ENCODE assay signal across 21 cellular contexts in the genomic region with DNA sequence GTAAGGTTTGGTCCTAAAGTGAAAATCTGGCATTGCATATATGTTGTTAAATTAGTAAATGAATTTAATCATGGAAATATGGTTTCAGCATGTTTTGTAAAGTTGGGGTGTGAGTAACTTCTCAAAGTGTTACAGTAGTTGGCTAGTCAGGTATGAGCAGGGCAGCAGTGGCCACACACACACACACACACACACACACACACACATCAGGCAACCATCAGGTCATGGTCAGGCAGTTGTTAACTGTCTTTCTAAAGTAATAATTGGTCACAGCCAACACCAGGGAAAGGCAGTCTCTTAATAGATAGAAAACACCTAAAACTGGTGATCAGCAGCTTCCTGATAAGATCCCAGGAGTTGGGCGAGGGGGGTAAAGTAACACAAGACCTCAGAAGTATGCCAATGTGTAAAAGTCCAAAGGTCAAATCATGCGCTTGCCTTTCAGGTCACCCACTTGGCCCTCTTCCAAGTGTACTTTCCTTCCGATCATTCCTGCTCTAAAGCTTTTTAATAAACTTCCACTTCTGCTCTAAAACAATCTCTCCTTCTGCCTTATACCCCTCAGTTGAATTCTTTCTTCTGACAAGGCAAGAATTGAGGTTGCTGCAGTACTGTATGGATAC.
DNase-seq lines count a peak whose midpoint lies in the region; ATAC-seq, FAIRE-seq and TF ChIP-seq lines count a peak whose summit lies in the region.
"Had no signal": no experiment of that assay in that cellular context is flagged by ENCODE, and none has a peak within 500 bp of the region (broad histone marks: within the 10 kb centered on the region; RNA-seq: fewer than 3 reads in every experiment).

No MANE protein-coding gene starts in this region.

- H3K9me1 ChIP-seq in endothelial cell of umbilical vein (replicated peaks; ENCODE audit: control insufficient read depth, extremely low read depth, insufficient read depth, low read length): no peaks in the 10 kb centered on the region

- DNase-seq in LoVo (ENCODE audit: low spot score): peak; percentile 53
- peak; percentile 12 for DNase-seq in endothelial cell of umbilical vein (ENCODE audit: low read depth, low spot score)
- peak; percentile 46 for DNase-seq in mucosa of gallbladder (ENCODE audit: low spot score)
- DNase-seq in foreskin melanocyte: no peak
- no peak for DNase-seq in GM19240 (ENCODE audit: insufficient read length, low spot score)
- no peak for DNase-seq in occipital lobe (lab: John Stamatoyannopoulos, UW)
- DNase-seq: DMS79 treated with DMSO at 0.1 percent for 48 hours, KBM-7, NCI-H1048, NCI-H1694, NCI-H345, NCI-H526 treated with DMSO at 0.1 percent for 48 hours had no signal

- no peak for TF ChIP-seq CTCF in 22Rv1 (IDR thresholded peaks at IDR 0.05)
- TF ChIP-seq CTCF in endothelial cell of umbilical vein (IDR thresholded peaks at IDR 0.05; ENCODE audit: extremely low read depth in 1 of 2, insufficient read depth in 1 of 2, low read depth in 1 of 2, low read length in 2 of 2): no peak

- ATAC-seq in HG02763 (IDR thresholded peaks at IDR 0.05; ENCODE audit: unreplicated experiment): no peak
- ATAC-seq: HCT116 had no signal

- H4K20me1 ChIP-seq in endothelial cell of umbilical vein (replicated peaks; ENCODE audit: control insufficient read depth, extremely low read depth, insufficient read depth, low read length): no peaks in the 10 kb centered on the region

- no peak overlapping the region for H3K9ac ChIP-seq in endothelial cell of umbilical vein (replicated peaks; ENCODE audit: extremely low read depth, insufficient read depth, low read length)

- BruUV-seq in endothelial cell of umbilical vein (replicated peaks; lab: Mats Ljungman, UMichigan): no TSS peak

- H3K4me1 ChIP-seq in endothelial cell of umbilical vein (ENCODE audit: control insufficient read depth, extremely low read depth, insufficient read depth, low read length): peaks cover 4% of the 10 kb centered on the region

- no peak for FAIRE-seq in endothelial cell of umbilical vein (lab: Jason Lieb, UNC)
- FAIRE-seq: A204.1, G401.6, GM12892, GM19239 had no signal

- dilution Hi-C loops in endothelial cell of umbilical vein (cut with MboI; ENCODE audit: extremely low pct_ligation_motif_present, low sequenced_read_pairs): no loop called here

- H3K36me3 ChIP-seq in endothelial cell of umbilical vein (ENCODE audit: control insufficient read depth in 2 of 2, extremely low read depth in 1 of 2, insufficient read depth in 2 of 2, low read length in 2 of 2): no peaks in the 10 kb centered on the region

- H3K27ac ChIP-seq in 22Rv1 (peak overlapping the region; percentile 28; the same call in 1 of the 2 replicates), endothelial cell of umbilical vein (ENCODE audit: insufficient read depth, low read depth, low read length) (no peak overlapping the region)
- H3K27ac ChIP-seq: C4-2B, SK-N-MC had no signal

- H3K4me3 ChIP-seq in endothelial cell of umbilical vein (replicated peaks in 1 of 3; ENCODE audit: insufficient read depth in 1 of 3, low read depth in 1 of 3, low read length in 3 of 3): no peak overlapping the region
- H3K4me3 ChIP-seq: SK-N-MC had no signal

- TF ChIP-seq POLR2A in endothelial cell of umbilical vein (IDR thresholded peaks at IDR 0.05; ENCODE audit: low read depth, low read length): no peak

- CTCF ChIA-PET in endothelial cell of umbilical vein (lab: Charles Lee): interaction anchor here (0.8 kb wide), 1 partner anchor 12 kb away, joined by 3 read pairs; no protein-coding TSS in a partner anchor

- POLR2A ChIA-PET in endothelial cell of umbilical vein (lab: Charles Lee): no interaction called here

- H2AFZ ChIP-seq in endothelial cell of umbilical vein (ENCODE audit: low read depth, low read length): no peak overlapping the region

- intact Hi-C loops in endothelial cell of umbilical vein (cut with micrococcal nuclease): no loop called here

- no peak overlapping the region for H3K4me2 ChIP-seq in endothelial cell of umbilical vein (ENCODE audit: insufficient read depth, low read length)

- peaks cover 0 to 1% of the 10 kb centered on the region in 2 experiments for H3K27me3 ChIP-seq in endothelial cell of umbilical vein (ENCODE audit: control insufficient read depth in 2 of 2, insufficient read depth in 2 of 2, low read length in 2 of 2)

- H3K79me2 ChIP-seq in endothelial cell of umbilical vein (ENCODE audit: control insufficient read depth, insufficient read depth, low read length): no peaks in the 10 kb centered on the region

- H3K9me3 ChIP-seq in endothelial cell of umbilical vein (replicated peaks; ENCODE audit: control insufficient read depth, insufficient read depth, low read length): no peaks in the 10 kb centered on the region

TF ChIP-seq in endothelial cell of umbilical vein, 7 proteins besides CTCF, POLR2A, EP300 and RAD21:
- TF ChIP-seq, protein P1, sequence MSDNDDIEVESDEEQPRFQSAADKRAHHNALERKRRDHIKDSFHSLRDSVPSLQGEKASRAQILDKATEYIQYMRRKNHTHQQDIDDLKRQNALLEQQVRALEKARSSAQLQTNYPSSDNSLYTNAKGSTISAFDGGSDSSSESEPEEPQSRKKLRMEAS (IDR thresholded peaks at IDR 0.05; ENCODE audit: insufficient read depth, insufficient read length): no peak
- no peak for TF ChIP-seq MYC (IDR thresholded peaks at IDR 0.05; ENCODE audit: low read depth, low read length)
- no peak for TF ChIP-seq GATA2 (IDR thresholded peaks at IDR 0.05; ENCODE audit: insufficient read depth, insufficient read length, low read depth, low read length)
- TF ChIP-seq FOS (IDR thresholded peaks at IDR 0.05; ENCODE audit: borderline replicate concordance, insufficient read depth, low read length): no peak
- TF ChIP-seq JUN (IDR thresholded peaks at IDR 0.05; ENCODE audit: borderline replicate concordance, insufficient read depth, insufficient read length, low read depth): no peak
- TF ChIP-seq POLR2AphosphoS5 (IDR thresholded peaks at IDR 0.05; ENCODE audit: insufficient read depth, low read depth, low read length): no peak
- no peak for TF ChIP-seq EZH2 (IDR thresholded peaks at IDR 0.05; ENCODE audit: borderline replicate concordance, low read depth, low read length, severe bottlenecking)

Comparison
In these comparisons a context has a peak if more than half of its experiments do, and no peak if none do; other contexts are left out.
1. DNase-seq: peak in LoVo (single experiment), endothelial cell of umbilical vein (single experiment) and mucosa of gallbladder (single experiment); none in foreskin melanocyte (single experiment), GM19240 (single experiment) and occipital lobe (single experiment).